ENCODE assay signal across 8 cellular contexts in the genomic region with DNA sequence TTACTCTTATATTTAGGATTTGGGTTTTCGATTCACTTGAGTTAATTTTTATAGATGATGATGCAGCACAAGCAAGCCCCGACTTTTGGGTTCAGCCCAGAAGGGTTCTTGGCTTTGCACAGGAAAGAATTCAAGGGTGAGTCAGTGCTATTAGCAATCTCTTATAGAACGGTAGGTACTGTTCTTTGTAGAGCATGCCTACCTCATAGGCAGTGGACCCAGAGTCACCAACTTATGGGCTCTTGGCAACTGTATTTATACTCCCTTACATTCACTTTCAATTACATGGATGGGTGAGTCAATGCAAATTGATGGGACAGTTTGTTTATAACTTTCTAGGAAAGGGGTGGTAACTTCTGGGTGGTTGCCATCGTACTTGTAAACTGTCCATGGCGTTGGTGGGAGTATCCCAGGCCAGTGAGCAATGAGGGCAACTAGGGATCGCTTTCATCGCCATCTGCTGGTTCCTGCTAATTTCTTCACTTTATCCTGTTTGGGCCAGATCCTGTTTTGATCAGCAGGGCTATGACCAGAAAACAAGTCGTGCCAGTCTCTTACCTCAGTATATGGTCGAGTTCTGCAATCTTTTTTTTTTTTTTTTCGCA.
DNase-seq lines count a peak whose midpoint lies in the region; ATAC-seq and TF ChIP-seq lines count a peak whose summit lies in the region.

No MANE protein-coding gene starts in this region.

- 14% methylated on average over 10 of the region's 10 CpGs for WGBS in GM23248 (ENCODE audit: low coverage in 1 of 2, low lambda C conversion rate in 2 of 2, missing lambda C conversion rate in 2 of 2), 2 experiments
- WGBS in gastroesophageal sphincter (ENCODE audit: low coverage in 1 of 2), 2 donors: 50 to 59% methylated on average over 4 to 10 of the region's 10 CpGs

- in situ Hi-C loops in GM23248 (cut with MboI): no loop called here

- TF ChIP-seq CTCF in PC-3 (conservative IDR thresholded peaks at IDR 0.05; ENCODE audit: low read depth, low read length) (peak; percentile 60; the same call in 1 of the 2 replicates), glutamatergic neuron (IDR thresholded peaks at IDR 0.05; ENCODE audit: partially characterized antibody, unreplicated experiment) (no peak), gastroesophageal sphincter (IDR thresholded peaks at IDR 0.05) (no peak)

- H3K79me2 ChIP-seq in GM23248 (ENCODE audit: insufficient read depth): no peaks in the 10 kb centered on the region
- no peaks in the 10 kb centered on the region for H3K79me2 ChIP-seq in PC-3 (ENCODE audit: low read length)

- intact Hi-C loops in PC-3 (cut with micrococcal nuclease): no loop called here

- no peak overlapping the region for H3K9ac ChIP-seq in GM23248
- H3K9ac ChIP-seq in PC-3 (ENCODE audit: low read length): no peak overlapping the region

- H2AFZ ChIP-seq in GM23248 (no peak overlapping the region), PC-3 (ENCODE audit: low read length) (no peak overlapping the region)

- ATAC-seq in PC-3: peak; percentile 57; the same call in 1 of the 2 replicates
- no peak for ATAC-seq in activated T-helper 17 cell treated with anti-CD3 and anti-CD28 coated beads, Interleukin-2, amount 50 U/mL, for 72 hours (replicated peaks)
- no peak for ATAC-seq in GM18505 (IDR thresholded peaks at IDR 0.05; ENCODE audit: unreplicated experiment)
- no peak for ATAC-seq in HG03354 (IDR thresholded peaks at IDR 0.05; ENCODE audit: poor library complexity, severe bottlenecking, unreplicated experiment)
- ATAC-seq in gastroesophageal sphincter: no peak

- H3K9me3 ChIP-seq in GM23248 (ENCODE audit: low read depth) (no peaks in the 10 kb centered on the region), PC-3 (ENCODE audit: low read length) (no peaks in the 10 kb centered on the region), gastroesophageal sphincter (peaks cover 0 to 3% (median 0%) of the 10 kb centered on the region in 3 donors)

- H3K9me3 Mint-ChIP-seq in glutamatergic neuron (ENCODE audit: unreplicated experiment): no peaks in the 10 kb centered on the region
- peaks cover 4% of the 10 kb centered on the region for H3K9me3 Mint-ChIP-seq in activated T-helper 17 cell treated with anti-CD3 and anti-CD28 coated beads, Interleukin-2, amount 50 U/mL, for 72 hours

- H3K9me2 ChIP-seq in GM23248 (ENCODE audit: insufficient read depth) (no peaks in the 10 kb centered on the region), PC-3 (replicated peaks; ENCODE audit: low read length) (no peaks in the 10 kb centered on the region)

- POLR2A ChIA-PET in PC-3 (lab: Charles Lee; ENCODE audit: unreplicated experiment): no interaction called here

- no peak for TF ChIP-seq EP300 in gastroesophageal sphincter (IDR thresholded peaks at IDR 0.05)

- no peaks in the 10 kb centered on the region for H4K20me1 ChIP-seq in GM23248 (ENCODE audit: insufficient read depth)
- H4K20me1 ChIP-seq in PC-3 (ENCODE audit: low read length): no peaks in the 10 kb centered on the region

- no peaks in the 10 kb centered on the region for H3K4me1 ChIP-seq in GM23248 (ENCODE audit: insufficient read depth)
- no peaks in the 10 kb centered on the region for H3K4me1 ChIP-seq in PC-3 (ENCODE audit: insufficient read depth, low read length)
- H3K4me1 ChIP-seq in gastroesophageal sphincter: no peaks in the 10 kb centered on the region

- H3K27ac ChIP-seq in GM23248 (no peak overlapping the region), PC-3 (ENCODE audit: low read length) (no peak overlapping the region), gastroesophageal sphincter (no peak overlapping the region)

- BruUV-seq in PC-3 (replicated peaks; lab: Mats Ljungman, UMichigan): no TSS peak

- DNase-seq in AML-193 (lab: John Stamatoyannopoulos, UW) (peak; percentile 1 to 14), GM23248 (peak; percentile 2), PC-3 (peak; percentile 60), glutamatergic neuron (peak; percentile 32)

- CTCF ChIA-PET in PC-3 (lab: Charles Lee): no interaction called here

- H3K27me3 Mint-ChIP-seq in glutamatergic neuron (ENCODE audit: unreplicated experiment): no peaks in the 10 kb centered on the region
- H3K27me3 Mint-ChIP-seq in activated T-helper 17 cell treated with anti-CD3 and anti-CD28 coated beads, Interleukin-2, amount 50 U/mL, for 72 hours: no peaks in the 10 kb centered on the region

- H3K4me2 ChIP-seq in GM23248 (ENCODE audit: unreplicated experiment) (no peak overlapping the region), PC-3 (ENCODE audit: low read length) (no peak overlapping the region)

- no peaks in the 10 kb centered on the region for H3K36me3 ChIP-seq in GM23248 (ENCODE audit: low read depth)
- H3K36me3 ChIP-seq in PC-3 (ENCODE audit: low read depth, low read length): no peaks in the 10 kb centered on the region
- no peaks in the 10 kb centered on the region for H3K36me3 ChIP-seq in gastroesophageal sphincter

- no peaks in the 10 kb centered on the region for H3K36me3 Mint-ChIP-seq in glutamatergic neuron (ENCODE audit: unreplicated experiment)
- no peaks in the 10 kb centered on the region for H3K36me3 Mint-ChIP-seq in activated T-helper 17 cell treated with anti-CD3 and anti-CD28 coated beads, Interleukin-2, amount 50 U/mL, for 72 hours (ENCODE audit: low read depth)

- H3F3A ChIP-seq in GM23248 (ENCODE audit: insufficient read depth) (no peaks in the 10 kb centered on the region), PC-3 (ENCODE audit: low read length, unreplicated experiment) (no peaks in the 10 kb centered on the region)

- no peak overlapping the region for H3K4me3 Mint-ChIP-seq in glutamatergic neuron (ENCODE audit: unreplicated experiment)
- no peak overlapping the region for H3K4me3 Mint-ChIP-seq in activated T-helper 17 cell treated with anti-CD3 and anti-CD28 coated beads, Interleukin-2, amount 50 U/mL, for 72 hours

- H3K4me1 Mint-ChIP-seq in glutamatergic neuron (ENCODE audit: low read depth, unreplicated experiment): no peaks in the 10 kb centered on the region
- H3K4me1 Mint-ChIP-seq in activated T-helper 17 cell treated with anti-CD3 and anti-CD28 coated beads, Interleukin-2, amount 50 U/mL, for 72 hours: no peaks in the 10 kb centered on the region

- H3K27ac Mint-ChIP-seq in glutamatergic neuron (ENCODE audit: unreplicated experiment): no peak overlapping the region
- H3K27ac Mint-ChIP-seq in activated T-helper 17 cell treated with anti-CD3 and anti-CD28 coated beads, Interleukin-2, amount 50 U/mL, for 72 hours: no peak overlapping the region

- no peak overlapping the region for H3K4me3 ChIP-seq in GM23248
- no peak overlapping the region for H3K4me3 ChIP-seq in PC-3 (ENCODE audit: low read length)
- no peak overlapping the region for H3K4me3 ChIP-seq in gastroesophageal sphincter

- no peaks in the 10 kb centered on the region for H3K27me3 ChIP-seq in GM23248 (replicated peaks; ENCODE audit: insufficient read depth)
- H3K27me3 ChIP-seq in PC-3 (ENCODE audit: low read length): peaks cover 42% of the 10 kb centered on the region
- H3K27me3 ChIP-seq in gastroesophageal sphincter: no peaks in the 10 kb centered on the region

- TF ChIP-seq POLR2A in GM18505 (IDR thresholded peaks at IDR 0.05; ENCODE audit: borderline replicate concordance, extremely low read depth, insufficient read depth, insufficient read length): no peak
- TF ChIP-seq POLR2A in gastroesophageal sphincter (IDR thresholded peaks at IDR 0.05): no peak

Comparison
In these comparisons a context has a peak if more than half of its experiments do, and no peak if none do; other contexts are left out.
1. DNase-seq: peak in every context shown above with its lines; median percentile 60 in PC-3; 32 in glutamatergic neuron; 8 in AML-193; 2 in GM23248.